In the genomic region with DNA sequence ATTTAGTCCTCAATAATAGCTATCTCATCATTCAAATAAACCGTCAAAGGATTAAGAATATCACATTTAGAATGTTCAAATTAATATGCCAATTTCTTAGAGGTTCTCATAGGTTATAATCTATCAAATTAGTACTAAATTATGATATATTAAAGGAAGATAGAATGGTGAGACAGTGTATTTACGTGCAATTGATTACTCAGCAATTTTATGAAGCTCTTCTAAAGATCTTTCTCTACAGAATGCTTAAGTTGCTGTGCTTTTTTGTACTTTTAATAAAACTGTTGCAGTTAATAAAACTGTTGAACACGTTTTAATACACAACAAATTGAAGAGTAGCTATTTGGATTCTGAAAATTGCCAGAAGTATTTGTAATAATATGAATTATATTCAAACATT, we compare ENCODE assay signal across 21 cellular contexts.
"Had no signal": no experiment of that assay in that cellular context is flagged by ENCODE, and none has a peak within 500 bp of the region (broad histone marks: within the 10 kb centered on the region; RNA-seq: fewer than 3 reads in every experiment).

No MANE protein-coding gene starts in this region.

- ATAC-seq: effector memory CD8-positive, alpha-beta T cell; foreskin keratinocyte; gastrocnemius medialis; heart right ventricle; left cardiac atrium; left lung; left ventricle myocardium superior; lower lobe of right lung; mucosa of descending colon; naive thymus-derived CD8-positive, alpha-beta T cell had no signal

- FAIRE-seq: endothelial cell of umbilical vein, keratinocyte had no signal

- H3K4me1 ChIP-seq: esophagus muscularis mucosa, foreskin keratinocyte, gastrocnemius medialis, heart right ventricle, left lung, lower lobe of right lung had no signal

- H3K9me3 ChIP-seq: lower lobe of right lung had no signal

- DNase-seq: dermis blood vessel endothelial cell; effector CD8-positive, alpha-beta T cell; effector memory CD8-positive, alpha-beta T cell; foreskin keratinocyte; gastrocnemius medialis; glutamatergic neuron; head of caudate nucleus; heart right ventricle; hippocampal formation; left cardiac atrium; left lung; left ventricle myocardium superior; lower lobe of right lung; mesenchymal stem cell; mucosa of descending colon; naive B cell; naive thymus-derived CD8-positive, alpha-beta T cell had no signal

- H3K27me3 ChIP-seq: esophagus muscularis mucosa, foreskin keratinocyte, gastrocnemius medialis, heart right ventricle, left lung had no signal

- H3K27ac ChIP-seq: coronary artery, esophagus muscularis mucosa, foreskin keratinocyte, gastrocnemius medialis, heart right ventricle, left lung, lower lobe of right lung had no signal

- H3K4me3 ChIP-seq: coronary artery, esophagus muscularis mucosa, gastrocnemius medialis, heart right ventricle, left lung, lower lobe of right lung, mucosa of descending colon had no signal
